Comparison of ENCODE assay signal across 1 cellular context in genomic region chr5:157533011-157533481, GRCh38.
TF ChIP-seq lines count a peak whose summit lies in the region.

No MANE protein-coding gene starts in this region.

TF ChIP-seq in IMR-90, 13 proteins besides CTCF, POLR2A, EP300 and RAD21:
- TF ChIP-seq RCOR1 (IDR thresholded peaks at IDR 0.05; ENCODE audit: insufficient replicate concordance, low read length), result no peak
- no peak for TF ChIP-seq FOS (IDR thresholded peaks at IDR 0.05; ENCODE audit: low read depth, low read length)
- TF ChIP-seq ELK1 (IDR thresholded peaks at IDR 0.05; ENCODE audit: borderline replicate concordance, low read depth, low read length), result no peak
- no peak for TF ChIP-seq CHD1 (IDR thresholded peaks at IDR 0.05; ENCODE audit: low read depth, low read length)
- no peak for TF ChIP-seq MAFK (IDR thresholded peaks at IDR 0.05; ENCODE audit: low read depth, low read length)
- no peak for TF ChIP-seq CEBPB (IDR thresholded peaks at IDR 0.05; ENCODE audit: low read depth, low read length)
- no peak for TF ChIP-seq SMC3 (IDR thresholded peaks at IDR 0.05; ENCODE audit: low read depth, low read length)
- TF ChIP-seq MAZ (IDR thresholded peaks at IDR 0.05; ENCODE audit: borderline replicate concordance, low read depth, low read length), result no peak
- TF ChIP-seq RFX5 (IDR thresholded peaks at IDR 0.05; ENCODE audit: low read depth, low read length), result no peak
- TF ChIP-seq MXI1 (IDR thresholded peaks at IDR 0.05; ENCODE audit: borderline replicate concordance, low read depth, low read length), result no peak
- TF ChIP-seq USF2 (IDR thresholded peaks at IDR 0.05; ENCODE audit: low read depth, low read length), result no peak
- TF ChIP-seq BHLHE40 (IDR thresholded peaks at IDR 0.05; ENCODE audit: low read depth, low read length), result no peak
- no peak for TF ChIP-seq NFE2L2 (IDR thresholded peaks at IDR 0.05; ENCODE audit: low read depth, low read length)
